In the genomic region with DNA sequence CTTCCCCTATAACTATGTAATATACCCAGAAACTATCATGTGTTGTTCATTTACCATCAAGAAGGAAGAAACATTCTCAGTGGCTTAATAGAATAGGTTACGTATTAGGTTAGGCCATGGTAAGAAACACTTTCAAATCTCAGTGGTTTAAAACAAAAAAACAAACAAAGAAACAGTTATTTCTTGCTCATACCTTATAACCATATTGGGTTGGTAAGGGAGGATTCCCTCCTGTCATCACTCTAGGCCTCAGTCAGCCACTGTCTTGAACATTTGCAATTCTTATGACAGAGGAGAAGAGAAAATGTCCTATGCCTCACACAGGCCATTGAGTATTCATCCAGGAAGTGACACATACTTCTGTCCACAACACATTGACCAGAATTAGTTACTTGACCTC, we compare ENCODE assay signal across 2 cellular contexts.
TF ChIP-seq lines count a peak whose summit lies in the region.

No MANE protein-coding gene starts in this region.

TF ChIP-seq in HCT116, 20 proteins besides CTCF, POLR2A, EP300 and RAD21:
- TF ChIP-seq, protein P1, sequence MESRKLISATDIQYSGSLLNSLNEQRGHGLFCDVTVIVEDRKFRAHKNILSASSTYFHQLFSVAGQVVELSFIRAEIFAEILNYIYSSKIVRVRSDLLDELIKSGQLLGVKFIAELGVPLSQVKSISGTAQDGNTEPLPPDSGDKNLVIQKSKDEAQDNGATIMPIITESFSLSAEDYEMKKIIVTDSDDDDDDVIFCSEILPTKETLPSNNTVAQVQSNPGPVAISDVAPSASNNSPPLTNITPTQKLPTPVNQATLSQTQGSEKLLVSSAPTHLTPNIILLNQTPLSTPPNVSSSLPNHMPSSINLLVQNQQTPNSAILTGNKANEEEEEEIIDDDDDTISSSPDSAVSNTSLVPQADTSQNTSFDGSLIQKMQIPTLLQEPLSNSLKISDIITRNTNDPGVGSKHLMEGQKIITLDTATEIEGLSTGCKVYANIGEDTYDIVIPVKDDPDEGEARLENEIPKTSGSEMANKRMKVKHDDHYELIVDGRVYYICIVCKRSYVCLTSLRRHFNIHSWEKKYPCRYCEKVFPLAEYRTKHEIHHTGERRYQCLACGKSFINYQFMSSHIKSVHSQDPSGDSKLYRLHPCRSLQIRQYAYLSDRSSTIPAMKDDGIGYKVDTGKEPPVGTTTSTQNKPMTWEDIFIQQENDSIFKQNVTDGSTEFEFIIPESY (IDR thresholded peaks at IDR 0.05; ENCODE audit: extremely low read depth, insufficient replicate concordance, low read length): no peak
- TF ChIP-seq SP1 (IDR thresholded peaks at IDR 0.05; ENCODE audit: low read depth): 0 out of 2 replicates have a peak, but pooled peaks have one; percentile 19

TF ChIP-seq in HepG2, 621 proteins besides CTCF, POLR2A, EP300 and RAD21 (continued from another document):
- TF ChIP-seq, protein P2, sequence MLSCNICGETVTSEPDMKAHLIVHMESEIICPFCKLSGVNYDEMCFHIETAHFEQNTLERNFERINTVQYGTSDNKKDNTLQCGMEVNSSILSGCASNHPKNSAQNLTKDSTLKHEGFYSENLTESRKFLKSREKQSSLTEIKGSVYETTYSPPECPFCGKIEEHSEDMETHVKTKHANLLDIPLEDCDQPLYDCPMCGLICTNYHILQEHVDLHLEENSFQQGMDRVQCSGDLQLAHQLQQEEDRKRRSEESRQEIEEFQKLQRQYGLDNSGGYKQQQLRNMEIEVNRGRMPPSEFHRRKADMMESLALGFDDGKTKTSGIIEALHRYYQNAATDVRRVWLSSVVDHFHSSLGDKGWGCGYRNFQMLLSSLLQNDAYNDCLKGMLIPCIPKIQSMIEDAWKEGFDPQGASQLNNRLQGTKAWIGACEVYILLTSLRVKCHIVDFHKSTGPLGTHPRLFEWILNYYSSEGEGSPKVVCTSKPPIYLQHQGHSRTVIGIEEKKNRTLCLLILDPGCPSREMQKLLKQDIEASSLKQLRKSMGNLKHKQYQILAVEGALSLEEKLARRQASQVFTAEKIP (CRISPR knock-in tag; IDR thresholded peaks at IDR 0.05; ENCODE audit: borderline replicate concordance): no peak
- no peak for TF ChIP-seq KLF9 (CRISPR knock-in tag; IDR thresholded peaks at IDR 0.05; ENCODE audit: low read depth)
- peak; percentile 50; the same call in 1 of the 2 replicates for TF ChIP-seq FOSL2 (CRISPR knock-in tag; IDR thresholded peaks at IDR 0.05)
- TF ChIP-seq HES4 (CRISPR knock-in tag; IDR thresholded peaks at IDR 0.05; ENCODE audit: borderline replicate concordance): no peak
- no peak for TF ChIP-seq ZIK1 (CRISPR knock-in tag; IDR thresholded peaks at IDR 0.05; ENCODE audit: borderline replicate concordance, low read depth)
TF ChIP-seq in HepG2: peak in this region for 2.
